Comparison of ENCODE assay signal across 1 cellular context in the genomic region with DNA sequence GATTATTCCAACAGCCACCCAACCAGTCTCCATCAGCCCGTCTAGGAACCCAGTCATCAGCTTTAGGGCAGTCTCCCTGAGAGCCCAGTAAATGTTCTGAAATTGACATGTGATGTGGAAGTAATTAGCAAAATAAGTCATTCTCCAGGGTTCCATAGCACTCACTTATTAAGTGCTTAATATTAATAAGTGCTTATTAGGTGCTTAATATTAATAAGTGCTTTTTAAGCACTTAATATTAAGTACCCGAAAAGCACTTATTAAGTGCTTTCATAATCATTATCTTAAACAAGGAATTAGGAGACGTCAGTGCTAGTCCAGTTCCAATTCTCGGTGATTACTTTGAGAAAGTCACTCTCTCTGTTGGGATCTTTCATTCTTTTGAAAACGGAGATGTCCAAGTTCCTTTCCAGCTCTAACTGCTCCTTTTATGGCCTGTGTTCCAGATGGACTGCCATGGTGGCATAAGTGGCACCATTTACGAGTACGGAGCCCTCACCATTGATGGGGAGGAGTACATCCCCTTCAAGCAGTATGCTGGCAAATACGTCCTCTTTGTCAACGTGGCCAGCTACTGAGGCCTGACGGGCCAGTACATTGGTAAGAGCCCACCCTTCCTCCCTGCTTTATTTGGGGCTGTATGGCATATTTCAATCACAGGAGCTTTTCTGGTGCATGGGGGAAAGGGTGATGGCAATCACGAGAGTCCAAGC.
A peak's percentile ranks its signal among the peaks of the same experiment; 100 is the strongest.
TF ChIP-seq lines count a peak whose summit lies in the region.

No MANE protein-coding gene starts in this region.

TF ChIP-seq in K562, 482 proteins besides CTCF, POLR2A, EP300 and RAD21 (continues in another document):
- TF ChIP-seq NCOA6 (IDR thresholded peaks at IDR 0.05) (no peak), POU5F1 (IDR thresholded peaks at IDR 0.05; ENCODE audit: borderline replicate concordance, low read depth, low read length, partially characterized antibody) (no peak), ETV6 (IDR thresholded peaks at IDR 0.05; ENCODE audit: borderline replicate concordance in 1 of 2, low read depth in 2 of 2, low read length in 1 of 2) (no peak), ETV6 (CRISPR knock-in tag; IDR thresholded peaks at IDR 0.05; ENCODE audit: borderline replicate concordance) (peak; percentile 98; the same call in 1 of the 2 replicates), TFAM (CRISPR knock-in tag; conservative IDR thresholded peaks at IDR 0.05) (no peak), GATAD2B (IDR thresholded peaks at IDR 0.05; ENCODE audit: borderline replicate concordance) (peak; percentile 44; the same call in 1 of the 2 replicates), ZNF121 (CRISPR knock-in tag; conservative IDR thresholded peaks at IDR 0.05) (peak; percentile 60; the same call in 1 of the 2 replicates), ZNF224 (CRISPR knock-in tag; IDR thresholded peaks at IDR 0.05) (peak; percentile 95), MCM7 (IDR thresholded peaks at IDR 0.05) (peak in 1 of 2 experiments; percentile 99; a peak in 2 of 4 replicates), ZNF395 (CRISPR knock-in tag; IDR thresholded peaks at IDR 0.05) (0 out of 2 replicates have a peak, but pooled peaks have one; percentile 23), ZNF431 (CRISPR knock-in tag; IDR thresholded peaks at IDR 0.05) (peak; percentile 91), NFIC (IDR thresholded peaks at IDR 0.05) (no peak), FOXP4 (CRISPR knock-in tag; IDR thresholded peaks at IDR 0.05; ENCODE audit: borderline replicate concordance) (peak; percentile 96), ZNF217 (CRISPR knock-in tag; IDR thresholded peaks at IDR 0.05) (peak; percentile 94), ESRRA (IDR thresholded peaks at IDR 0.05; ENCODE audit: borderline replicate concordance, low read depth) (no peak), FOXK1 (CRISPR knock-in tag; IDR thresholded peaks at IDR 0.05; ENCODE audit: borderline replicate concordance) (peak; percentile 96), TAF1 (IDR thresholded peaks at IDR 0.05; ENCODE audit: control insufficient read depth, extremely low read depth, insufficient read depth, low read length, severe bottlenecking) (no peak), E2F6 (IDR thresholded peaks at IDR 0.05; ENCODE audit: borderline replicate concordance in 1 of 2, extremely low read depth in 1 of 2, insufficient read depth in 1 of 2, insufficient read length in 1 of 2, low read depth in 1 of 2, low read length in 1 of 2, poor library complexity in 1 of 2, severe bottlenecking in 1 of 2) (no peak), ZNF232 (CRISPR knock-in tag; IDR thresholded peaks at IDR 0.05) (peak; percentile 98), MTA1 (IDR thresholded peaks at IDR 0.05; ENCODE audit: borderline replicate concordance) (peak; percentile 76), ATF3 (IDR thresholded peaks at IDR 0.05) (no peak), ATF3 (CRISPR knock-in tag; conservative IDR thresholded peaks at IDR 0.05) (peak; percentile 96), IRF1 (CRISPR knock-in tag; IDR thresholded peaks at IDR 0.05; ENCODE audit: borderline replicate concordance) (peak; percentile 97), TGIF2 (CRISPR knock-in tag; IDR thresholded peaks at IDR 0.05) (peak; percentile 97; the same call in 1 of the 2 replicates), RCOR1 (IDR thresholded peaks at IDR 0.05; ENCODE audit: borderline replicate concordance in 1 of 2, low read depth in 2 of 2, low read length in 2 of 2) (no peak), PRMT5 (CRISPR knock-in tag; IDR thresholded peaks at IDR 0.05) (peak; percentile 85; the same call in 1 of the 2 replicates), RBM14 (IDR thresholded peaks at IDR 0.05; ENCODE audit: borderline replicate concordance, insufficient read depth, low read depth, low read length) (no peak)
- TF ChIP-seq, protein P1, sequence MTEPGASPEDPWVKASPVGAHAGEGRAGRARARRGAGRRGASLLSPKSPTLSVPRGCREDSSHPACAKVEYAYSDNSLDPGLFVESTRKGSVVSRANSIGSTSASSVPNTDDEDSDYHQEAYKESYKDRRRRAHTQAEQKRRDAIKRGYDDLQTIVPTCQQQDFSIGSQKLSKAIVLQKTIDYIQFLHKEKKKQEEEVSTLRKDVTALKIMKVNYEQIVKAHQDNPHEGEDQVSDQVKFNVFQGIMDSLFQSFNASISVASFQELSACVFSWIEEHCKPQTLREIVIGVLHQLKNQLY (CRISPR knock-in tag; conservative IDR thresholded peaks at IDR 0.05) = peak in 1 of 2 experiments; percentile 94; a peak in 1 of 4 replicates
- TF ChIP-seq, protein P2, sequence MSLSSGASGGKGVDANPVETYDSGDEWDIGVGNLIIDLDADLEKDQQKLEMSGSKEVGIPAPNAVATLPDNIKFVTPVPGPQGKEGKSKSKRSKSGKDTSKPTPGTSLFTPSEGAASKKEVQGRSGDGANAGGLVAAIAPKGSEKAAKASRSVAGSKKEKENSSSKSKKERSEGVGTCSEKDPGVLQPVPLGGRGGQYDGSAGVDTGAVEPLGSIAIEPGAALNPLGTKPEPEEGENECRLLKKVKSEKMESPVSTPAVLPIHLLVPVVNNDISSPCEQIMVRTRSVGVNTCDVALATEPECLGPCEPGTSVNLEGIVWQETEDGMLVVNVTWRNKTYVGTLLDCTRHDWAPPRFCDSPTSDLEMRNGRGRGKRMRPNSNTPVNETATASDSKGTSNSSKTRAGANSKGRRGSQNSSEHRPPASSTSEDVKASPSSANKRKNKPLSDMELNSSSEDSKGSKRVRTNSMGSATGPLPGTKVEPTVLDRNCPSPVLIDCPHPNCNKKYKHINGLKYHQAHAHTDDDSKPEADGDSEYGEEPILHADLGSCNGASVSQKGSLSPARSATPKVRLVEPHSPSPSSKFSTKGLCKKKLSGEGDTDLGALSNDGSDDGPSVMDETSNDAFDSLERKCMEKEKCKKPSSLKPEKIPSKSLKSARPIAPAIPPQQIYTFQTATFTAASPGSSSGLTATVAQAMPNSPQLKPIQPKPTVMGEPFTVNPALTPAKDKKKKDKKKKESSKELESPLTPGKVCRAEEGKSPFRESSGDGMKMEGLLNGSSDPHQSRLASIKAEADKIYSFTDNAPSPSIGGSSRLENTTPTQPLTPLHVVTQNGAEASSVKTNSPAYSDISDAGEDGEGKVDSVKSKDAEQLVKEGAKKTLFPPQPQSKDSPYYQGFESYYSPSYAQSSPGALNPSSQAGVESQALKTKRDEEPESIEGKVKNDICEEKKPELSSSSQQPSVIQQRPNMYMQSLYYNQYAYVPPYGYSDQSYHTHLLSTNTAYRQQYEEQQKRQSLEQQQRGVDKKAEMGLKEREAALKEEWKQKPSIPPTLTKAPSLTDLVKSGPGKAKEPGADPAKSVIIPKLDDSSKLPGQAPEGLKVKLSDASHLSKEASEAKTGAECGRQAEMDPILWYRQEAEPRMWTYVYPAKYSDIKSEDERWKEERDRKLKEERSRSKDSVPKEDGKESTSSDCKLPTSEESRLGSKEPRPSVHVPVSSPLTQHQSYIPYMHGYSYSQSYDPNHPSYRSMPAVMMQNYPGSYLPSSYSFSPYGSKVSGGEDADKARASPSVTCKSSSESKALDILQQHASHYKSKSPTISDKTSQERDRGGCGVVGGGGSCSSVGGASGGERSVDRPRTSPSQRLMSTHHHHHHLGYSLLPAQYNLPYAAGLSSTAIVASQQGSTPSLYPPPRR (CRISPR knock-in tag; IDR thresholded peaks at IDR 0.05; ENCODE audit: borderline replicate concordance) = peak; percentile 71; the same call in 1 of the 2 replicates
- TF ChIP-seq, protein P3, sequence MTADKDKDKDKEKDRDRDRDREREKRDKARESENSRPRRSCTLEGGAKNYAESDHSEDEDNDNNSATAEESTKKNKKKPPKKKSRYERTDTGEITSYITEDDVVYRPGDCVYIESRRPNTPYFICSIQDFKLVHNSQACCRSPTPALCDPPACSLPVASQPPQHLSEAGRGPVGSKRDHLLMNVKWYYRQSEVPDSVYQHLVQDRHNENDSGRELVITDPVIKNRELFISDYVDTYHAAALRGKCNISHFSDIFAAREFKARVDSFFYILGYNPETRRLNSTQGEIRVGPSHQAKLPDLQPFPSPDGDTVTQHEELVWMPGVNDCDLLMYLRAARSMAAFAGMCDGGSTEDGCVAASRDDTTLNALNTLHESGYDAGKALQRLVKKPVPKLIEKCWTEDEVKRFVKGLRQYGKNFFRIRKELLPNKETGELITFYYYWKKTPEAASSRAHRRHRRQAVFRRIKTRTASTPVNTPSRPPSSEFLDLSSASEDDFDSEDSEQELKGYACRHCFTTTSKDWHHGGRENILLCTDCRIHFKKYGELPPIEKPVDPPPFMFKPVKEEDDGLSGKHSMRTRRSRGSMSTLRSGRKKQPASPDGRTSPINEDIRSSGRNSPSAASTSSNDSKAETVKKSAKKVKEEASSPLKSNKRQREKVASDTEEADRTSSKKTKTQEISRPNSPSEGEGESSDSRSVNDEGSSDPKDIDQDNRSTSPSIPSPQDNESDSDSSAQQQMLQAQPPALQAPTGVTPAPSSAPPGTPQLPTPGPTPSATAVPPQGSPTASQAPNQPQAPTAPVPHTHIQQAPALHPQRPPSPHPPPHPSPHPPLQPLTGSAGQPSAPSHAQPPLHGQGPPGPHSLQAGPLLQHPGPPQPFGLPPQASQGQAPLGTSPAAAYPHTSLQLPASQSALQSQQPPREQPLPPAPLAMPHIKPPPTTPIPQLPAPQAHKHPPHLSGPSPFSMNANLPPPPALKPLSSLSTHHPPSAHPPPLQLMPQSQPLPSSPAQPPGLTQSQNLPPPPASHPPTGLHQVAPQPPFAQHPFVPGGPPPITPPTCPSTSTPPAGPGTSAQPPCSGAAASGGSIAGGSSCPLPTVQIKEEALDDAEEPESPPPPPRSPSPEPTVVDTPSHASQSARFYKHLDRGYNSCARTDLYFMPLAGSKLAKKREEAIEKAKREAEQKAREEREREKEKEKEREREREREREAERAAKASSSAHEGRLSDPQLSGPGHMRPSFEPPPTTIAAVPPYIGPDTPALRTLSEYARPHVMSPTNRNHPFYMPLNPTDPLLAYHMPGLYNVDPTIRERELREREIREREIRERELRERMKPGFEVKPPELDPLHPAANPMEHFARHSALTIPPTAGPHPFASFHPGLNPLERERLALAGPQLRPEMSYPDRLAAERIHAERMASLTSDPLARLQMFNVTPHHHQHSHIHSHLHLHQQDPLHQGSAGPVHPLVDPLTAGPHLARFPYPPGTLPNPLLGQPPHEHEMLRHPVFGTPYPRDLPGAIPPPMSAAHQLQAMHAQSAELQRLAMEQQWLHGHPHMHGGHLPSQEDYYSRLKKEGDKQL (CRISPR knock-in tag; IDR thresholded peaks at IDR 0.05; ENCODE audit: borderline replicate concordance) = peak; percentile 95; the same call in 1 of the 2 replicates
- TF ChIP-seq, protein P4, sequence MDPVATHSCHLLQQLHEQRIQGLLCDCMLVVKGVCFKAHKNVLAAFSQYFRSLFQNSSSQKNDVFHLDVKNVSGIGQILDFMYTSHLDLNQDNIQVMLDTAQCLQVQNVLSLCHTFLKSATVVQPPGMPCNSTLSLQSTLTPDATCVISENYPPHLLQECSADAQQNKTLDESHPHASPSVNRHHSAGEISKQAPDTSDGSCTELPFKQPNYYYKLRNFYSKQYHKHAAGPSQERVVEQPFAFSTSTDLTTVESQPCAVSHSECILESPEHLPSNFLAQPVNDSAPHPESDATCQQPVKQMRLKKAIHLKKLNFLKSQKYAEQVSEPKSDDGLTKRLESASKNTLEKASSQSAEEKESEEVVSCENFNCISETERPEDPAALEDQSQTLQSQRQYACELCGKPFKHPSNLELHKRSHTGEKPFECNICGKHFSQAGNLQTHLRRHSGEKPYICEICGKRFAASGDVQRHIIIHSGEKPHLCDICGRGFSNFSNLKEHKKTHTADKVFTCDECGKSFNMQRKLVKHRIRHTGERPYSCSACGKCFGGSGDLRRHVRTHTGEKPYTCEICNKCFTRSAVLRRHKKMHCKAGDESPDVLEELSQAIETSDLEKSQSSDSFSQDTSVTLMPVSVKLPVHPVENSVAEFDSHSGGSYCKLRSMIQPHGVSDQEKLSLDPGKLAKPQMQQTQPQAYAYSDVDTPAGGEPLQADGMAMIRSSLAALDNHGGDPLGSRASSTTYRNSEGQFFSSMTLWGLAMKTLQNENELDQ (CRISPR knock-in tag; IDR thresholded peaks at IDR 0.05; ENCODE audit: borderline replicate concordance) = peak; percentile 96
